ENCODE assay signal across 1 cellular context in the genomic region with DNA sequence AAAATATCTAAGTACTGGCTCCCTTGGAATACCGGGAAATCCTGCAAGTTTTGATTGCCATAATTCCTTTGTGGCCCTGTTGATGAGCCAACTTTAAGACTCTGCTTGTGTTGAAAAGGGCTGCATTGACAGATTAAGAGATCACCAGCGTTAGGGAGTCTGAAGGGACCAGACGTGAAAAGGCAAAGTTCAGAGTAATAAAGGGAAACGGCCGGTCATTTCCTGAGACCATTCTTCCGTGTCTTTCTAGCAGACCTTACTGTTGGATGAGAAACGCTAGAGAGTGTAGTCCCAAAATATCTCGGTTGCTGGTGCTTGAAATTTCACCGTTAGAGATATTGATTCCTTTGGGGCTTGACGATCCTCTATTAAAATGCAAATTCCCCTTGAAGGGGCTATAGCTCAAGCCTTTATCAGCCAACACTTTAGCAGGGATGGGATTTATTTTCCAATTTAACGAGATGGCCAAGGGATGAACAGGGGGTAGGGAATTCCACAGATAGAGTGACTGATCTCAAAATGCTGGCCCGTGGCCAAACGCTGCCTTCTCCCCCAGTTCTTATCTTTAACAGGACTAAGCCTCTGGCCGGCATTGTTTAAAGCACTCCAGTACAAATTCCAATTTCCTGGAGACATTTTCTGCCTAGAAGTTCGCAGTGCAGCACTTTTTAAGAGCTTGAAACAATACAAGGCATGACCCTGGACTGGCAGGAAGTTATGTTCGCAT.
TF ChIP-seq lines count a peak whose summit lies in the region.

No MANE protein-coding gene starts in this region.

TF ChIP-seq in SK-N-SH, 30 proteins besides CTCF, POLR2A, EP300 and RAD21 (continued from another document):
- TF ChIP-seq TAF1 (IDR thresholded peaks at IDR 0.05; ENCODE audit: borderline replicate concordance, low read depth, low read length) = no peak
- no peak for TF ChIP-seq FOXM1 (IDR thresholded peaks at IDR 0.05; ENCODE audit: low read depth)
- no peak for TF ChIP-seq EZH2phosphoT487 (IDR thresholded peaks at IDR 0.05; ENCODE audit: borderline replicate concordance, low read depth)
- TF ChIP-seq, protein P1, sequence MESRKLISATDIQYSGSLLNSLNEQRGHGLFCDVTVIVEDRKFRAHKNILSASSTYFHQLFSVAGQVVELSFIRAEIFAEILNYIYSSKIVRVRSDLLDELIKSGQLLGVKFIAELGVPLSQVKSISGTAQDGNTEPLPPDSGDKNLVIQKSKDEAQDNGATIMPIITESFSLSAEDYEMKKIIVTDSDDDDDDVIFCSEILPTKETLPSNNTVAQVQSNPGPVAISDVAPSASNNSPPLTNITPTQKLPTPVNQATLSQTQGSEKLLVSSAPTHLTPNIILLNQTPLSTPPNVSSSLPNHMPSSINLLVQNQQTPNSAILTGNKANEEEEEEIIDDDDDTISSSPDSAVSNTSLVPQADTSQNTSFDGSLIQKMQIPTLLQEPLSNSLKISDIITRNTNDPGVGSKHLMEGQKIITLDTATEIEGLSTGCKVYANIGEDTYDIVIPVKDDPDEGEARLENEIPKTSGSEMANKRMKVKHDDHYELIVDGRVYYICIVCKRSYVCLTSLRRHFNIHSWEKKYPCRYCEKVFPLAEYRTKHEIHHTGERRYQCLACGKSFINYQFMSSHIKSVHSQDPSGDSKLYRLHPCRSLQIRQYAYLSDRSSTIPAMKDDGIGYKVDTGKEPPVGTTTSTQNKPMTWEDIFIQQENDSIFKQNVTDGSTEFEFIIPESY (IDR thresholded peaks at IDR 0.05; ENCODE audit: borderline replicate concordance, low read depth) = no peak
- TF ChIP-seq, protein P2, sequence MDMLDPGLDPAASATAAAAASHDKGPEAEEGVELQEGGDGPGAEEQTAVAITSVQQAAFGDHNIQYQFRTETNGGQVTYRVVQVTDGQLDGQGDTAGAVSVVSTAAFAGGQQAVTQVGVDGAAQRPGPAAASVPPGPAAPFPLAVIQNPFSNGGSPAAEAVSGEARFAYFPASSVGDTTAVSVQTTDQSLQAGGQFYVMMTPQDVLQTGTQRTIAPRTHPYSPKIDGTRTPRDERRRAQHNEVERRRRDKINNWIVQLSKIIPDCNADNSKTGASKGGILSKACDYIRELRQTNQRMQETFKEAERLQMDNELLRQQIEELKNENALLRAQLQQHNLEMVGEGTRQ (IDR thresholded peaks at IDR 0.05; ENCODE audit: borderline replicate concordance, low read depth, low read length) = no peak
- TF ChIP-seq, protein P3, sequence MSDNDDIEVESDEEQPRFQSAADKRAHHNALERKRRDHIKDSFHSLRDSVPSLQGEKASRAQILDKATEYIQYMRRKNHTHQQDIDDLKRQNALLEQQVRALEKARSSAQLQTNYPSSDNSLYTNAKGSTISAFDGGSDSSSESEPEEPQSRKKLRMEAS (IDR thresholded peaks at IDR 0.05; ENCODE audit: low read depth) = no peak
- TF ChIP-seq RFX5 (IDR thresholded peaks at IDR 0.05; ENCODE audit: low read length) = no peak
- no peak for TF ChIP-seq GATA2 (CRISPR knock-in tag; IDR thresholded peaks at IDR 0.05)
- TF ChIP-seq, protein P4, sequence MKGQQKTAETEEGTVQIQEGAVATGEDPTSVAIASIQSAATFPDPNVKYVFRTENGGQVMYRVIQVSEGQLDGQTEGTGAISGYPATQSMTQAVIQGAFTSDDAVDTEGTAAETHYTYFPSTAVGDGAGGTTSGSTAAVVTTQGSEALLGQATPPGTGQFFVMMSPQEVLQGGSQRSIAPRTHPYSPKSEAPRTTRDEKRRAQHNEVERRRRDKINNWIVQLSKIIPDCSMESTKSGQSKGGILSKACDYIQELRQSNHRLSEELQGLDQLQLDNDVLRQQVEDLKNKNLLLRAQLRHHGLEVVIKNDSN (IDR thresholded peaks at IDR 0.05; ENCODE audit: borderline replicate concordance, low read depth) = no peak
- no peak for TF ChIP-seq RCOR1 (IDR thresholded peaks at IDR 0.05; ENCODE audit: low read length)
TF ChIP-seq in SK-N-SH: peak in this region for 0.
